In the genomic region with DNA sequence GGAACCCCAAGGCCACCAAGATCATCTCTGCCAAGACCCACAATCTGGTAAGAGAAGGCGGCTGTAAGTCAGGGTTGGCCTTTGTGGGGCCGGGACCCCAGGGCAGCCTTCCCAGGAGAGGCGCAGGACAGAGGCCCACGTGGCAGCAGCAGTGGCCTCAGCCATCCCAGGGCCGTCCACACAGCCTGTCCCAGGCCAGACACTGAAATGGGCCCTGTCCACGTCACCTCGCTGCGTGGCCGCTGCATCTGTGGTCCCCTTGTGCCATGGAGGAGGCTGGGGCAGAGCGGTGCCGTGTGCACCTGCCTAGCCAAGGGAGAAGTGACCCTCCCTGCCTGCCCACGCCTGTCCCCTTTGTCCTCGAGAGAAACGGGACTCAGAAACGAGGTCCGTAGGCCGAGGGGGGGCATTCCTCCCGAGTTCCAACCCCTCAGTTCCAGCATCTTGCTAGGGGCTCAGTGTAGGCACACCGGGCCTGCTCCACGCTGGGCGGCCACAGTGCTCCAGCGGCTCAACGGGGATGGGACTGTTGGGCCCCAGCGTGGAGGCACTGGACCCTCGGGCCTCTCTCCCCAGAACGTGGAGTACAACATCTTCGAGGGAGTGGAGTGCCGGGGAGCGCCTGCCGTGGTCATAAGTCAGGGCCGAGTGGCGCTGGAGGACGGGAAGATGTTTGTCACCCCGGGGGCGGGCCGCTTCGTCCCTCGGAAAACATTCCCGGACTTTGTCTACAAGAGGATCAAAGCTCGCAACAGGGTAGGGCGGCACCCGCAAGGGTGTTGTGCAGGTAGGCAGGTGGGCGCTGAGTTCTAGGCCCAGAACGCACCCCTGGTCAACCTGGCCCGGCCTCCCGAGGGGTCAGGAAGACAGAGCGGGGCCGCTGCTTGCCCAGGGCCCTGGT, we compare ENCODE assay signal across 16 cellular contexts. TPM values are rescaled to one million over a fixed set of nuclear protein-coding genes. Genes with fewer than 3 reads are reported as not detected.
A peak's percentile ranks its signal among the peaks of the same experiment; 100 is the strongest.
DNase-seq lines count a peak whose midpoint lies in the region; ATAC-seq and TF ChIP-seq lines count a peak whose summit lies in the region.
"Had no signal": no experiment of that assay in that cellular context is flagged by ENCODE, and none has a peak within 500 bp of the region (broad histone marks: within the 10 kb centered on the region; RNA-seq: fewer than 3 reads in every experiment).

No MANE protein-coding gene starts in this region.

- DNase-seq in Right ventricle myocardium inferior (ENCODE audit: missing footprints) (peak; percentile 69), left ventricle myocardium inferior (no peak), IMR-90 (no peak), lower lobe of right lung (peak; percentile 47), spleen (peak; percentile 73), NCI-H187 (lab: John Stamatoyannopoulos, UW) (no peak), medulla oblongata (ENCODE audit: extremely low spot score) (no peak)
- DNase-seq: 8988T, AML-193, DND-41, GDM1, HCEC 1CT had no signal

- no peak for TF ChIP-seq POLR2A in IMR-90 (IDR thresholded peaks at IDR 0.05; ENCODE audit: low read depth, low read length)
- no peak for TF ChIP-seq POLR2A in spleen (IDR thresholded peaks at IDR 0.05)

- no peaks in the 10 kb centered on the region for H3K9me3 ChIP-seq in left ventricle myocardium inferior (replicated peaks)
- H3K9me3 ChIP-seq in IMR-90 (ENCODE audit: control insufficient read depth, insufficient read depth, low read length) = no peaks in the 10 kb centered on the region
- no peaks in the 10 kb centered on the region for H3K9me3 ChIP-seq in lower lobe of right lung
- H3K9me3 ChIP-seq in spleen = no peaks in the 10 kb centered on the region
- H3K9me3 ChIP-seq: BLaER1, Caco-2 had no signal

- POLR2A ChIA-PET in IMR-90 (lab: Charles Lee; ENCODE audit: unreplicated experiment) = no interaction called here

- in situ Hi-C loops in IMR-90 (cut with MboI; ENCODE audit: low sequenced_read_pairs) = no loop called here

- H3K4me1 ChIP-seq in left ventricle myocardium inferior (peaks cover 4% of the 10 kb centered on the region), IMR-90 (ENCODE audit: control insufficient read depth, insufficient read depth, low read length) (no peaks in the 10 kb centered on the region), lower lobe of right lung (no peaks in the 10 kb centered on the region), spleen (no peaks in the 10 kb centered on the region)

- peak overlapping the region; percentile 51 for H2AFZ ChIP-seq in IMR-90 (replicated peaks; ENCODE audit: low read length, poor library complexity)

- H2AK9ac ChIP-seq in IMR-90 (replicated peaks; ENCODE audit: low read depth, low read length, poor library complexity) = no peak overlapping the region

- BruUV-seq in IMR-90 (replicated peaks; lab: Mats Ljungman, UMichigan) = no TSS peak

- no peak for TF ChIP-seq RAD21 in IMR-90 (IDR thresholded peaks at IDR 0.05; ENCODE audit: low read length)

- no peak overlapping the region for H3K14ac ChIP-seq in IMR-90 (replicated peaks; ENCODE audit: low read depth, low read length)

- no peak overlapping the region for H4K5ac ChIP-seq in IMR-90 (ENCODE audit: low read depth, low read length)

- no peak overlapping the region for H3K27ac ChIP-seq in left ventricle myocardium inferior (replicated peaks)
- H3K27ac ChIP-seq in IMR-90 (ENCODE audit: insufficient read depth, low read length) = no peak overlapping the region
- H3K27ac ChIP-seq in lower lobe of right lung = no peak overlapping the region
- no peak overlapping the region for H3K27ac ChIP-seq in spleen
- H3K27ac ChIP-seq: BLaER1, HL-60 had no signal

- H2BK20ac ChIP-seq in IMR-90 (ENCODE audit: low read depth, low read length) = no peak overlapping the region

- H2BK120ac ChIP-seq in IMR-90 (ENCODE audit: low read depth, low read length) = no peak overlapping the region

- H3K56ac ChIP-seq in IMR-90 (ENCODE audit: extremely low read depth, insufficient read depth, low read length) = no peak overlapping the region

- no peak overlapping the region for H2BK5ac ChIP-seq in IMR-90 (ENCODE audit: low read depth, low read length, poor library complexity, severe bottlenecking)

- H3K79me1 ChIP-seq in IMR-90 (ENCODE audit: low read depth in 1 of 2, low read length in 2 of 2) = no peaks in the 10 kb centered on the region

- intact Hi-C loops in Right ventricle myocardium inferior (cut with DNase I) (no loop called here), left ventricle myocardium inferior (cut with micrococcal nuclease) (no loop called here), IMR-90 (cut with micrococcal nuclease) (no loop called here), lower lobe of right lung (cut with DNase I) (no loop called here), spleen (cut with DNase I; ENCODE audit: low total_unique reads) (no loop called here)

- no peak overlapping the region for H3K23ac ChIP-seq in IMR-90 (ENCODE audit: low read depth, low read length)

- ATAC-seq in Right ventricle myocardium inferior (no peak), IMR-90 (ENCODE audit: low read depth) (no peak), lower lobe of right lung (no peak)

- peaks cover 29% of the 10 kb centered on the region for H3K36me3 ChIP-seq in left ventricle myocardium inferior
- H3K36me3 ChIP-seq in IMR-90 (ENCODE audit: control insufficient read depth, insufficient read depth, low read length) = peaks cover 16% of the 10 kb centered on the region
- H3K36me3 ChIP-seq in lower lobe of right lung = no peaks in the 10 kb centered on the region
- peaks cover 0 to 6% (median 0%) of the 10 kb centered on the region in 6 donors for H3K36me3 ChIP-seq in spleen

- no peaks in the 10 kb centered on the region for H3K9me1 ChIP-seq in IMR-90 (ENCODE audit: insufficient read depth, low read length)

- H2BK15ac ChIP-seq in IMR-90 (ENCODE audit: low read depth, low read length) = no peak overlapping the region

- H4K20me1 ChIP-seq in IMR-90 (ENCODE audit: insufficient read depth, low read length) = no peaks in the 10 kb centered on the region

- TF ChIP-seq CTCF in left ventricle myocardium inferior (IDR thresholded peaks at IDR 0.05; ENCODE audit: borderline replicate concordance) (no peak), IMR-90 (conservative IDR thresholded peaks at IDR 0.05; ENCODE audit: low read depth, low read length) (no peak), lower lobe of right lung (IDR thresholded peaks at IDR 0.05) (no peak), spleen (IDR thresholded peaks at IDR 0.05 in 8 of 11, conservative IDR thresholded peaks at IDR 0.05 in 3 of 11) (no peak)

- H3K18ac ChIP-seq in IMR-90 (ENCODE audit: low read depth, low read length) = no peak overlapping the region

- no peak overlapping the region for H2AK5ac ChIP-seq in IMR-90 (ENCODE audit: low read depth, low read length)

- H3K4me3 ChIP-seq in left ventricle myocardium inferior = no peak overlapping the region
- H3K4me3 ChIP-seq in IMR-90 (ENCODE audit: insufficient read depth, low read depth, low read length) = no peak overlapping the region
- no peak overlapping the region for H3K4me3 ChIP-seq in lower lobe of right lung
- no peak overlapping the region for H3K4me3 ChIP-seq in spleen
- H3K4me3 ChIP-seq: BLaER1 had no signal

- H3K27me3 ChIP-seq in left ventricle myocardium inferior (ENCODE audit: low read depth) (no peaks in the 10 kb centered on the region), IMR-90 (ENCODE audit: control insufficient read depth, insufficient read depth, low read length) (no peaks in the 10 kb centered on the region), lower lobe of right lung (ENCODE audit: low read depth) (no peaks in the 10 kb centered on the region), spleen (replicated peaks in 1 of 7) (peaks cover 0 to 7% (median 0%) of the 10 kb centered on the region in 7 donors)
- H3K27me3 ChIP-seq: BLaER1 had no signal

- H3K4ac ChIP-seq in IMR-90 (ENCODE audit: low read depth, low read length) = no peak overlapping the region

- no peak overlapping the region for H3K9ac ChIP-seq in IMR-90 (ENCODE audit: low read depth, low read length)
- H3K9ac ChIP-seq: BLaER1 had no signal

- dilution Hi-C loops in IMR-90 (cut with HindIII; ENCODE audit: low sequenced_read_pairs, unreplicated experiment) = no loop called here

- H4K91ac ChIP-seq in IMR-90 (ENCODE audit: insufficient read depth, low read depth, low read length) = no peak overlapping the region

- CTCF ChIA-PET in IMR-90 (lab: Yijun Ruan, JAX) = no interaction called here

- whole genome bisulfite sequencing in IMR-90 (ENCODE audit: extremely low coverage in 2 of 2, insufficient read length in 1 of 2), 2 experiments = 88% methylated on average over 29 of the region's 48 CpGs; no CpG with 5 or more reads in 1 of the 2 experiments
- WGBS in spleen, 5 donors = 84 to 91% (median 88%) methylated on average over 39 to 48 of the region's 48 CpGs

- H4K8ac ChIP-seq in IMR-90 (ENCODE audit: low read depth in 2 of 2, low read length in 2 of 2) = no peak overlapping the region

- no peak overlapping the region for H3K4me2 ChIP-seq in IMR-90 (ENCODE audit: low read depth, low read length)
- H3K4me2 ChIP-seq: BLaER1 had no signal

TF ChIP-seq in IMR-90, 13 proteins besides CTCF, POLR2A, EP300 and RAD21 (continues in another document):
- TF ChIP-seq CEBPB (IDR thresholded peaks at IDR 0.05; ENCODE audit: low read depth, low read length) (no peak), RCOR1 (IDR thresholded peaks at IDR 0.05; ENCODE audit: insufficient replicate concordance, low read length) (no peak), FOS (IDR thresholded peaks at IDR 0.05; ENCODE audit: low read depth, low read length) (no peak), NFE2L2 (IDR thresholded peaks at IDR 0.05; ENCODE audit: low read depth, low read length) (no peak), BHLHE40 (IDR thresholded peaks at IDR 0.05; ENCODE audit: low read depth, low read length) (no peak)
- TF ChIP-seq, protein P1, sequence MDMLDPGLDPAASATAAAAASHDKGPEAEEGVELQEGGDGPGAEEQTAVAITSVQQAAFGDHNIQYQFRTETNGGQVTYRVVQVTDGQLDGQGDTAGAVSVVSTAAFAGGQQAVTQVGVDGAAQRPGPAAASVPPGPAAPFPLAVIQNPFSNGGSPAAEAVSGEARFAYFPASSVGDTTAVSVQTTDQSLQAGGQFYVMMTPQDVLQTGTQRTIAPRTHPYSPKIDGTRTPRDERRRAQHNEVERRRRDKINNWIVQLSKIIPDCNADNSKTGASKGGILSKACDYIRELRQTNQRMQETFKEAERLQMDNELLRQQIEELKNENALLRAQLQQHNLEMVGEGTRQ (IDR thresholded peaks at IDR 0.05; ENCODE audit: low read depth, low read length) = no peak

RNA-seq across cellular contexts. Expression of a gene that starts 15.6 kb away (rescaled TPM):
- total RNA-seq in Right ventricle myocardium inferior (24.9 TPM), left ventricle myocardium inferior (42.8 TPM), IMR-90 (2012; rRNA removed) (7.2 and 8.1 TPM in 2 replicates), lower lobe of right lung (2.1 TPM), spleen (1 to 10 TPM in 4 of 7 donors, under 1 TPM in 2, not detected in 1; 0.85 to 6.0 (median 1.6) TPM)
- polyA plus RNA-seq in IMR-90 (2012; rRNA removed) (30.5 and 33.7 TPM in 2 replicates), spleen (1 to 10 TPM in 1 of 3 donors, under 1 TPM in 2; 0.55 to 1.0 (median 0.96) TPM)
- 21.2 and 32.9 TPM in 2 replicates for polyA plus RNA-seq in IMR-90 (2012; cell fraction: cytosol; rRNA removed)
- 68.7 and 195 TPM in 2 replicates for polyA plus RNA-seq in IMR-90 (2012; cell fraction: nucleus; rRNA removed; ENCODE audit: low replicate concordance)
- total RNA-seq: Caco-2 had no signal
- polyA plus RNA-seq: CD8-positive, alpha-beta memory T cell had no signal

Comparison
In these comparisons a context has a peak if more than half of its experiments do, and no peak if none do; other contexts are left out.
1. DNase-seq: peak in Right ventricle myocardium inferior (single experiment), lower lobe of right lung (single experiment) and spleen (single experiment); none in left ventricle myocardium inferior (single experiment), IMR-90 (single experiment), NCI-H187 (0 of 2) and medulla oblongata (single experiment).